Comparison of ENCODE assay signal across 1 cellular context in genomic region chr10:120897343-120897742, GRCh38.
TF ChIP-seq lines count a peak whose summit lies in the region.

No MANE protein-coding gene starts in this region.

TF ChIP-seq in HEK293T, 16 proteins besides CTCF, POLR2A, EP300 and RAD21 (continued from another document):
- TF ChIP-seq, protein P1, sequence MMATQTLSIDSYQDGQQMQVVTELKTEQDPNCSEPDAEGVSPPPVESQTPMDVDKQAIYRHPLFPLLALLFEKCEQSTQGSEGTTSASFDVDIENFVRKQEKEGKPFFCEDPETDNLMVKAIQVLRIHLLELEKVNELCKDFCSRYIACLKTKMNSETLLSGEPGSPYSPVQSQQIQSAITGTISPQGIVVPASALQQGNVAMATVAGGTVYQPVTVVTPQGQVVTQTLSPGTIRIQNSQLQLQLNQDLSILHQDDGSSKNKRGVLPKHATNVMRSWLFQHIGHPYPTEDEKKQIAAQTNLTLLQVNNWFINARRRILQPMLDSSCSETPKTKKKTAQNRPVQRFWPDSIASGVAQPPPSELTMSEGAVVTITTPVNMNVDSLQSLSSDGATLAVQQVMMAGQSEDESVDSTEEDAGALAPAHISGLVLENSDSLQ (IDR thresholded peaks at IDR 0.05) = no peak
